ENCODE assay signal across 1 cellular context in genomic region chr10:133325392-133325760, GRCh38.
TF ChIP-seq lines count a peak whose summit lies in the region.

No MANE protein-coding gene starts in this region.

TF ChIP-seq in HepG2, 621 proteins besides CTCF, POLR2A, EP300 and RAD21:
- TF ChIP-seq XBP1 (CRISPR knock-in tag; IDR thresholded peaks at IDR 0.05), result no peak
- peak; percentile 35; the same call in 1 of the 2 replicates for TF ChIP-seq ZNF687 (CRISPR knock-in tag; IDR thresholded peaks at IDR 0.05)
- TF ChIP-seq SP2 (CRISPR knock-in tag; IDR thresholded peaks at IDR 0.05), result 0 out of 2 replicates have a peak, but pooled peaks have one; percentile 16
- no peak for TF ChIP-seq SRF (IDR thresholded peaks at IDR 0.05; ENCODE audit: low read depth, low read length)
- TF ChIP-seq THAP7 (CRISPR knock-in tag; IDR thresholded peaks at IDR 0.05), result 0 out of 2 replicates have a peak, but pooled peaks have one; percentile 25
- TF ChIP-seq HDAC1 (CRISPR knock-in tag; IDR thresholded peaks at IDR 0.05), result 0 out of 2 replicates have a peak, but pooled peaks have one; percentile 1
- TF ChIP-seq GABPB1 (CRISPR knock-in tag; IDR thresholded peaks at IDR 0.05), result peak; percentile 10; the same call in 1 of the 2 replicates
- peak; percentile 38; the same call in 1 of the 2 replicates for TF ChIP-seq KDM2A (CRISPR knock-in tag; IDR thresholded peaks at IDR 0.05; ENCODE audit: borderline replicate concordance, low read depth)
